Comparison of ENCODE assay signal across 25 cellular contexts in the genomic region with DNA sequence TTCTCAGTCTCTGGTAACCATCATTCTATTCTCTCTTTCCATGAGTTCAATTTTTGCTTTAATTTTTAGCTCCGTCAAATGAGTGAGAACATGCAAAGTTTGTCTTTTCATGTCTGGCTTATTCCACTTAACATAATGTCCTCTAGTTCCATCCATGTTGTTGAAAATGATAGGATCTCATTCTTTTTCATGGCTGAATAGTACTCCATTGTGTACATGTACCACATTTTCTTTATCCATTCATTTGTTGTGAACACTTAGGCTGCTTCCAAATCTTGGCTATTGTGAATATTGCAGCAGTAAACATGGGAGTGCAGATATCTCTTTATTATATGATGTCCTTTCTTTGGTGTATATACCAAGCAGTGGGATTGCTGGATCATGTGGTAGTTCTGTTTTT.
DNase-seq lines count a peak whose midpoint lies in the region; ATAC-seq, FAIRE-seq and TF ChIP-seq lines count a peak whose summit lies in the region.
"Had no signal": no experiment of that assay in that cellular context is flagged by ENCODE, and none has a peak within 500 bp of the region (broad histone marks: within the 10 kb centered on the region; RNA-seq: fewer than 3 reads in every experiment).

No MANE protein-coding gene starts in this region.

- peaks cover 13% of the 10 kb centered on the region for H3K36me3 Mint-ChIP-seq in WTC11
- H3K36me3 Mint-ChIP-seq: CD14-positive monocyte; CD4-positive, alpha-beta memory T cell; CD4-positive, CD25-positive, alpha-beta regulatory T cell; CD8-positive, alpha-beta memory T cell had no signal

- H3K79me2 ChIP-seq in SK-N-SH (ENCODE audit: insufficient read depth) (no peaks in the 10 kb centered on the region), H1 (ENCODE audit: control insufficient read depth in 1 of 2, insufficient read depth in 2 of 2, low read length in 2 of 2) (no peaks in the 10 kb centered on the region)

- no peak overlapping the region for H2BK12ac ChIP-seq in H1 (ENCODE audit: low read depth, low read length)

- no peak overlapping the region for H3K14ac ChIP-seq in H1 (ENCODE audit: insufficient read length)

- H4K20me1 ChIP-seq in SK-N-SH (ENCODE audit: insufficient read depth) (no peaks in the 10 kb centered on the region), H1 (replicated peaks in 1 of 2; ENCODE audit: control insufficient read depth in 1 of 2, insufficient read depth in 2 of 2, low read length in 2 of 2) (no peaks in the 10 kb centered on the region)
- H4K20me1 ChIP-seq: BLaER1 had no signal

- 85% methylated on average over 1 of the region's 1 CpG for WGBS in SK-N-SH (ENCODE audit: low lambda C conversion rate)
- WGBS in H1 (ENCODE audit: extremely low coverage in 1 of 2, insufficient coverage in 1 of 2, insufficient read length in 1 of 2, insufficient replicate concordance in 2 of 2, low coverage in 1 of 2, low lambda C conversion rate in 2 of 2, missing lambda C conversion rate in 1 of 2), 2 experiments, result 94% methylated on average over 1 of the region's 1 CpG; no CpG with 5 or more reads in 1 of the 2 experiments

- no peak overlapping the region for H4K91ac ChIP-seq in H1 (replicated peaks; ENCODE audit: insufficient read length, low read length)

- H2BK20ac ChIP-seq in H1 (ENCODE audit: low read length), result no peak overlapping the region

- H3K4ac ChIP-seq in H1 (replicated peaks; ENCODE audit: insufficient read length, low read depth, low read length), result no peak overlapping the region

- POLR2A ChIA-PET in SK-N-SH (lab: Yijun Ruan, JAX) (no interaction called here), WTC11 (lab: Charles Lee) (no interaction called here), H1 (lab: Charles Lee; ENCODE audit: partially characterized antibody) (no interaction called here)

- no peaks in the 10 kb centered on the region for H3K79me1 ChIP-seq in H1 (ENCODE audit: low read depth, low read length)

- H3K27ac Mint-ChIP-seq in WTC11, result no peak overlapping the region
- H3K27ac Mint-ChIP-seq: CD14-positive monocyte; CD4-positive, alpha-beta memory T cell; CD4-positive, CD25-positive, alpha-beta regulatory T cell; CD8-positive, alpha-beta memory T cell had no signal

- H3K9me2 ChIP-seq in SK-N-SH, result no peaks in the 10 kb centered on the region

- H3K27me3 ChIP-seq in SK-N-SH (ENCODE audit: insufficient read depth) (no peaks in the 10 kb centered on the region), H1 (replicated peaks in 1 of 4; ENCODE audit: control insufficient read depth in 3 of 4, extremely low read depth in 1 of 4, insufficient read depth in 3 of 4, low read length in 3 of 4) (no peaks in the 10 kb centered on the region)
- H3K27me3 ChIP-seq: BE2C, BLaER1 had no signal

- peaks cover 15% of the 10 kb centered on the region for H3F3A ChIP-seq in SK-N-SH (replicated peaks; ENCODE audit: insufficient read depth)

- no peak overlapping the region for H4K8ac ChIP-seq in H1 (ENCODE audit: extremely low read depth, insufficient read depth, low read length)

- no peak for TF ChIP-seq POLR2A in H1 (IDR thresholded peaks at IDR 0.05; ENCODE audit: control extremely low read depth in 1 of 2, low read depth in 2 of 2, low read length in 2 of 2)

- no peaks in the 10 kb centered on the region for H3K23me2 ChIP-seq in H1 (ENCODE audit: low read depth, low read length)

- H2BK15ac ChIP-seq in H1 (ENCODE audit: low read length), result no peak overlapping the region

- no peak overlapping the region for H2BK5ac ChIP-seq in H1 (ENCODE audit: low read depth, low read length)

- TF ChIP-seq RAD21 in SK-N-SH (IDR thresholded peaks at IDR 0.05; ENCODE audit: low read length), result no peak
- TF ChIP-seq RAD21 in H1 (IDR thresholded peaks at IDR 0.05 in 1 of 2, conservative IDR thresholded peaks at IDR 0.05 in 1 of 2; ENCODE audit: low read depth in 2 of 2, low read length in 2 of 2), result no peak

- H2BK120ac ChIP-seq in H1 (replicated peaks; ENCODE audit: low read depth, low read length), result no peak overlapping the region

- H3K4me1 ChIP-seq in SK-N-SH (ENCODE audit: control insufficient read depth in 1 of 2, insufficient read depth in 2 of 2, low read depth in 1 of 2, low read length in 1 of 2), result peaks cover 0 to 12% of the 10 kb centered on the region in 2 experiments; a peak in 1 of 4 replicates
- no peaks in the 10 kb centered on the region for H3K4me1 ChIP-seq in H1 (replicated peaks in 1 of 4; ENCODE audit: control insufficient read depth in 3 of 4, insufficient read depth in 4 of 4, low read length in 3 of 4)
- H3K4me1 ChIP-seq: BE2C had no signal

- DNase-seq in SK-N-SH (no peak), WTC11 (ENCODE audit: low spot score) (no peak), H1 (ENCODE audit: low read depth in 1 of 2, low spot score in 2 of 2) (no peak), activated T-cell treated with anti-CD3 and anti-CD28 coated beads for 4 hours (no peak)
- DNase-seq: ACHN; BE2C; C1 segment of cervical spinal cord; CD4-positive, alpha-beta memory T cell; CD4-positive, CD25-positive, alpha-beta regulatory T cell; CD8-positive, alpha-beta memory T cell; COR-L47; DMS 273 treated with DMSO at 0.1 percent for 48 hours; DMS153; DMS53; DMS79; DND-41; EL; GDM1 had no signal

- H3K23ac ChIP-seq in H1 (ENCODE audit: insufficient read length), result no peak overlapping the region

- H3K4me3 ChIP-seq in SK-N-SH (ENCODE audit: low read depth in 2 of 2, low read length in 1 of 2), result no peak overlapping the region
- no peak overlapping the region for H3K4me3 ChIP-seq in H1 (ENCODE audit: extremely low read depth in 1 of 4, insufficient read depth in 2 of 4, low read depth in 3 of 4, low read length in 4 of 4)
- H3K4me3 ChIP-seq: BLaER1, GM12878 had no signal

- H3K27me3 Mint-ChIP-seq in WTC11 (ENCODE audit: low read depth), result no peaks in the 10 kb centered on the region
- H3K27me3 Mint-ChIP-seq: CD4-positive, alpha-beta memory T cell; CD4-positive, CD25-positive, alpha-beta regulatory T cell had no signal

- no peak overlapping the region for H3K4me3 Mint-ChIP-seq in WTC11
- H3K4me3 Mint-ChIP-seq: CD14-positive monocyte; CD4-positive, alpha-beta memory T cell; CD4-positive, CD25-positive, alpha-beta regulatory T cell; CD8-positive, alpha-beta memory T cell had no signal

- H3K4me2 ChIP-seq in SK-N-SH (no peak overlapping the region), H1 (ENCODE audit: insufficient read depth in 1 of 2, low read depth in 2 of 2, low read length in 2 of 2) (no peak overlapping the region)
- H3K4me2 ChIP-seq: BLaER1 had no signal

- no peak overlapping the region for H2AK5ac ChIP-seq in H1 (ENCODE audit: low read depth, low read length)

- no peak overlapping the region for H4K5ac ChIP-seq in H1 (ENCODE audit: insufficient read length, low read depth, low read length)

- no peak for ATAC-seq in SK-N-SH treated with all-trans-retinoic acid at 6 μM for 48 hours
- no peak for ATAC-seq in WTC11
- no peak for ATAC-seq in HG02571 (IDR thresholded peaks at IDR 0.05; ENCODE audit: unreplicated experiment)
- ATAC-seq: GM12878 had no signal

- H3K9me3 ChIP-seq in SK-N-SH, result no peaks in the 10 kb centered on the region
- peaks cover 0 to 8% of the 10 kb centered on the region in 2 experiments; a peak in 2 of 4 replicates for H3K9me3 ChIP-seq in H1 (ENCODE audit: insufficient read depth in 2 of 2, low read depth in 1 of 2, low read length in 1 of 2)
- H3K9me3 ChIP-seq: BE2C had no signal

- no peak for TF ChIP-seq EP300 in SK-N-SH (IDR thresholded peaks at IDR 0.05; ENCODE audit: borderline replicate concordance in 1 of 2, low read depth in 1 of 2, low read length in 1 of 2)
- TF ChIP-seq EP300 in H1 (IDR thresholded peaks at IDR 0.05; ENCODE audit: borderline replicate concordance in 1 of 2, low read depth in 2 of 2, low read length in 2 of 2), result no peak

- H3K56ac ChIP-seq in H1 (replicated peaks; ENCODE audit: insufficient read length, low read depth, low read length), result no peak overlapping the region

- peaks cover 20% of the 10 kb centered on the region for H3K9me3 Mint-ChIP-seq in WTC11

- TF ChIP-seq CTCF in SK-N-SH (IDR thresholded peaks at IDR 0.05), result no peak
- TF ChIP-seq CTCF in WTC11 (IDR thresholded peaks at IDR 0.05), result no peak
- TF ChIP-seq CTCF in H1 (IDR thresholded peaks at IDR 0.05; ENCODE audit: control extremely low read depth in 1 of 3, insufficient read depth in 1 of 3, low read depth in 1 of 3, low read length in 3 of 3), result no peak

- H3K36me3 ChIP-seq in SK-N-SH (replicated peaks in 1 of 2; ENCODE audit: control insufficient read depth in 1 of 2, insufficient read depth in 2 of 2, low read length in 1 of 2), result no peaks in the 10 kb centered on the region
- H3K36me3 ChIP-seq in H1 (ENCODE audit: control insufficient read depth in 2 of 4, insufficient read depth in 4 of 4, low read length in 3 of 4), result no peaks in the 10 kb centered on the region
- H3K36me3 ChIP-seq: BE2C, BLaER1 had no signal

- peaks cover 14% of the 10 kb centered on the region for H3K4me1 Mint-ChIP-seq in WTC11
- H3K4me1 Mint-ChIP-seq: CD14-positive monocyte; CD4-positive, alpha-beta memory T cell; CD4-positive, CD25-positive, alpha-beta regulatory T cell; CD8-positive, alpha-beta memory T cell had no signal

- H2AFZ ChIP-seq in SK-N-SH (ENCODE audit: low read depth), result no peak overlapping the region
- no peak overlapping the region for H2AFZ ChIP-seq in H1 (ENCODE audit: low read length)

- no peak overlapping the region for H3K9ac ChIP-seq in SK-N-SH
- no peak overlapping the region for H3K9ac ChIP-seq in H1 (replicated peaks in 1 of 4; ENCODE audit: extremely low read depth in 1 of 4, low read depth in 3 of 4, low read length in 3 of 4)
- H3K9ac ChIP-seq: BLaER1 had no signal

- H3K18ac ChIP-seq in H1 (ENCODE audit: extremely low read depth, low read length), result no peak overlapping the region

- CTCF ChIA-PET in SK-N-SH (lab: Yijun Ruan, JAX), result no interaction called here
- CTCF ChIA-PET in WTC11 (lab: Charles Lee), result no interaction called here
- CTCF ChIA-PET in H1 (lab: Charles Lee; ENCODE audit: partially characterized antibody), result no interaction called here

- FAIRE-seq in H1 (lab: Jason Lieb, UNC), result no peak
- FAIRE-seq: GM12878, GM12892 had no signal

- no peak overlapping the region for H3K27ac ChIP-seq in SK-N-SH (ENCODE audit: low read depth in 2 of 2, low read length in 1 of 2)
- H3K27ac ChIP-seq in H1 (ENCODE audit: low read depth, low read length), result no peak overlapping the region
- H3K27ac ChIP-seq: 22Rv1, BLaER1 had no signal

TF ChIP-seq in SK-N-SH treated with all-trans-retinoic acid at 6 μM for 48 hours, 23 proteins besides CTCF, POLR2A, EP300 and RAD21:
- TF ChIP-seq SNAI2 (CRISPR knock-in tag; IDR thresholded peaks at IDR 0.05) (no peak), ZFP30 (CRISPR knock-in tag; IDR thresholded peaks at IDR 0.05) (no peak), ZNF8 (CRISPR knock-in tag; IDR thresholded peaks at IDR 0.05) (peak; percentile 95)

TF ChIP-seq in SK-N-SH, 30 proteins besides CTCF, POLR2A, EP300 and RAD21 (continues in another document):
- TF ChIP-seq ELF1 (IDR thresholded peaks at IDR 0.05) (no peak), MEF2A (IDR thresholded peaks at IDR 0.05; ENCODE audit: borderline replicate concordance, low read depth) (no peak)

TF ChIP-seq in WTC11, 78 proteins besides CTCF, POLR2A, EP300 and RAD21 (continues in another document):
- TF ChIP-seq ZBTB21 (CRISPR knock-in tag; IDR thresholded peaks at IDR 0.05; ENCODE audit: borderline replicate concordance) (no peak), HMGA2 (CRISPR knock-in tag; IDR thresholded peaks at IDR 0.05) (no peak)

TF ChIP-seq in H1, 55 proteins besides CTCF, POLR2A, EP300 and RAD21 (continues in another document):
- no peak for TF ChIP-seq RNF2 (IDR thresholded peaks at IDR 0.05; ENCODE audit: borderline replicate concordance, low read depth, low read length, missing control alignments, poor library complexity, severe bottlenecking)
